ENCODE assay signal across 21 cellular contexts in the genomic region with DNA sequence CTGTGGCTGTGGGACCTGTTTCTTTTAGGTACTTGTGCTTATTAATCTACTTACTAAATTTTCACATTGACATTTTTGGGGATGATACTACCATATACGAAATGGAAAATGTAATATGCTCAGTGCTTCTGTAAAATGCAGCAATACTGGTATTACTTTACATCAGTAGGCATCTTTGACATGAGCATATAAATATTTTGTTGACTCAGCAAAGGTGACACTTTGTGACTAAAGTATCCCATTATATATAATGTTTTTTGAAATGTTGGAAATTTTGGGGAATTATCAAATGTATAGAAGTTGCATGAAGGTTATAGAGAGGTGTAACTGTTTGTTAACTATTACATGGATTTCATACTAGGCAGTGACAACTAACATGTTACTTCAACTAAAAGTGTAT. TPM values are rescaled to one million over a fixed set of nuclear protein-coding genes. Genes with fewer than 3 reads are reported as not detected.
DNase-seq lines count a peak whose midpoint lies in the region; ATAC-seq, FAIRE-seq and TF ChIP-seq lines count a peak whose summit lies in the region.
"Had no signal": no experiment of that assay in that cellular context is flagged by ENCODE, and none has a peak within 500 bp of the region (broad histone marks: within the 10 kb centered on the region; RNA-seq: fewer than 3 reads in every experiment).

No MANE protein-coding gene starts in this region.

- H3K9ac ChIP-seq in HepG2 (ENCODE audit: insufficient read depth, low read depth, low read length) = no peak overlapping the region

- H3K9me3 ChIP-seq in HepG2 (ENCODE audit: low read length) = no peaks in the 10 kb centered on the region
- H3K9me3 ChIP-seq in right lobe of liver = no peaks in the 10 kb centered on the region

- ATAC-seq in HepG2 (no peak), right lobe of liver (no peak), activated B cell treated with CpG ODN at 0.5 μM for 24 hours (ENCODE audit: low read depth) (no peak), GM18907 (IDR thresholded peaks at IDR 0.05; ENCODE audit: unreplicated experiment) (no peak)
- ATAC-seq in stimulated activated memory B cell treated with anti-CD40 and anti-IgM and Interleukin-4, amounts not matched to agents 10 μg/mL and 1 μg/mL and 100 μg/mL, for 72 hours = no peak

- H3K9me3 Mint-ChIP-seq in activated B cell treated with CpG ODN at 0.5 μM for 24 hours = no peaks in the 10 kb centered on the region
- H3K9me3 Mint-ChIP-seq in stimulated activated memory B cell treated with anti-CD40 and anti-IgM and Interleukin-4, amounts not matched to agents 10 μg/mL and 1 μg/mL and 100 μg/mL, for 72 hours = no peaks in the 10 kb centered on the region
- H3K9me3 Mint-ChIP-seq in glutamatergic neuron (ENCODE audit: unreplicated experiment) = no peaks in the 10 kb centered on the region
- H3K9me3 Mint-ChIP-seq: CD4-positive, alpha-beta T cell; HFFc6 had no signal

- peak overlapping the region; percentile 77 for H3K27ac Mint-ChIP-seq in activated B cell treated with CpG ODN at 0.5 μM for 24 hours
- peak overlapping the region; percentile 69 for H3K27ac Mint-ChIP-seq in stimulated activated memory B cell treated with anti-CD40 and anti-IgM and Interleukin-4, amounts not matched to agents 10 μg/mL and 1 μg/mL and 100 μg/mL, for 72 hours
- no peak overlapping the region for H3K27ac Mint-ChIP-seq in glutamatergic neuron (ENCODE audit: unreplicated experiment)
- H3K27ac Mint-ChIP-seq: CD4-positive, alpha-beta T cell; HFFc6 had no signal

- H3K79me2 ChIP-seq in HepG2 (ENCODE audit: insufficient read depth, low read length) = no peaks in the 10 kb centered on the region

- H2AFZ ChIP-seq in HepG2 (ENCODE audit: low read length) = no peak overlapping the region

- no peak for TF ChIP-seq RAD21 in HepG2 (CRISPR knock-in tag; IDR thresholded peaks at IDR 0.05)

- H3K4me1 Mint-ChIP-seq in activated B cell treated with CpG ODN at 0.5 μM for 24 hours (peaks cover 54% of the 10 kb centered on the region), glutamatergic neuron (ENCODE audit: low read depth, unreplicated experiment) (peaks cover 1% of the 10 kb centered on the region)
- peaks cover 44% of the 10 kb centered on the region for H3K4me1 Mint-ChIP-seq in stimulated activated memory B cell treated with anti-CD40 and anti-IgM and Interleukin-4, amounts not matched to agents 10 μg/mL and 1 μg/mL and 100 μg/mL, for 72 hours

- peak overlapping the region; percentile 17 for H3K4me3 Mint-ChIP-seq in activated B cell treated with CpG ODN at 0.5 μM for 24 hours
- H3K4me3 Mint-ChIP-seq in stimulated activated memory B cell treated with anti-CD40 and anti-IgM and Interleukin-4, amounts not matched to agents 10 μg/mL and 1 μg/mL and 100 μg/mL, for 72 hours = no peak overlapping the region
- no peak overlapping the region for H3K4me3 Mint-ChIP-seq in glutamatergic neuron (ENCODE audit: unreplicated experiment)
- H3K4me3 Mint-ChIP-seq: CD4-positive, alpha-beta T cell; HFFc6 had no signal

- CTCF ChIA-PET in HepG2 (lab: Yijun Ruan, JAX; ENCODE audit: low intra/inter-chr PET ratio, low total read pairs) = no interaction called here
- CTCF ChIA-PET in activated B cell treated with CpG ODN at 0.5 μM for 24 hours (lab: Charles Lee) = no interaction called here

- H3K27me3 ChIP-seq in HepG2 (ENCODE audit: control insufficient read depth in 1 of 2, insufficient read depth in 2 of 2, low read length in 2 of 2) (no peaks in the 10 kb centered on the region), right lobe of liver (no peaks in the 10 kb centered on the region)

- no peaks in the 10 kb centered on the region for H4K20me1 ChIP-seq in HepG2 (ENCODE audit: insufficient read depth, low read length)

- FAIRE-seq in HepG2 (lab: Jason Lieb, UNC) (no peak), islet of Langerhans (lab: Jason Lieb, UNC) (peak; percentile 51)
- FAIRE-seq: G401.6, GM12891 had no signal

- TF ChIP-seq POLR2A in HepG2 (IDR thresholded peaks at IDR 0.05; ENCODE audit: insufficient read depth in 1 of 2, low read depth in 2 of 2, low read length in 2 of 2) = no peak
- TF ChIP-seq POLR2A in right lobe of liver (IDR thresholded peaks at IDR 0.05) = no peak

- TF ChIP-seq EP300 in HepG2 (IDR thresholded peaks at IDR 0.05; ENCODE audit: low read depth in 2 of 2, low read length in 2 of 2) = no peak
- TF ChIP-seq EP300 in HepG2 (CRISPR knock-in tag; IDR thresholded peaks at IDR 0.05; ENCODE audit: borderline replicate concordance) = no peak

- intact Hi-C loops in HepG2 (cut with micrococcal nuclease; ENCODE audit: unreplicated experiment) = no loop called here
- intact Hi-C loops in right lobe of liver (cut with DNase I) = no loop called here
- intact Hi-C loops in activated B cell treated with CpG ODN at 0.5 μM for 24 hours (cut with micrococcal nuclease) = loop anchor here (5.0 kb wide), 1 partner anchor 92 kb away; no protein-coding TSS in a partner anchor

- H3K4me2 ChIP-seq in HepG2 (ENCODE audit: low read depth, low read length) = no peak overlapping the region

- H3K27ac ChIP-seq in HepG2 (ENCODE audit: extremely low read length, insufficient read depth, low read length) (no peak overlapping the region), right lobe of liver (no peak overlapping the region)

- H3K36me3 ChIP-seq in HepG2 (replicated peaks in 1 of 2; ENCODE audit: control insufficient read depth in 1 of 2, insufficient read depth in 2 of 2, low read length in 2 of 2) = peaks cover 5 to 42% of the 10 kb centered on the region in 2 experiments; a peak in 4 of 5 replicates
- H3K36me3 ChIP-seq in right lobe of liver = peaks cover 0 to 63% (median 39%) of the 10 kb centered on the region in 4 donors

- POLR2A ChIA-PET in HepG2 (lab: Yijun Ruan, JAX) (no interaction called here), activated B cell treated with CpG ODN at 0.5 μM for 24 hours (lab: Charles Lee) (interaction anchor here (3.8 to 6.3 kb wide), 2 partner anchors 16 to 23 kb away, joined by 16 to 127 read pairs; a partner anchor contains a TSS)

- H3K4me3 ChIP-seq in HepG2 (replicated peaks in 1 of 3; ENCODE audit: insufficient read depth in 1 of 3, low read depth in 2 of 3, low read length in 3 of 3) = no peak overlapping the region
- no peak overlapping the region for H3K4me3 ChIP-seq in right lobe of liver

- 91% methylated on average over 1 of the region's 1 CpG for WGBS in HepG2 (ENCODE audit: low lambda C conversion rate)
- 90% methylated on average over 1 of the region's 1 CpG for WGBS in right lobe of liver (ENCODE audit: insufficient coverage, low coverage, low lambda C conversion rate, missing lambda C conversion rate)

- DNase-seq in HepG2 (ENCODE audit: low spot score) (no peak), right lobe of liver (no peak), activated B cell treated with CpG ODN at 0.5 μM for 24 hours (no peak), glutamatergic neuron (no peak), NOMO-1 treated with DMSO at 0.1 percent for 48 hours (lab: John Stamatoyannopoulos, UW; ENCODE audit: unreplicated experiment) (no peak)
- DNase-seq: 8988T; ACHN; C1 segment of cervical spinal cord; CD4-positive, alpha-beta T cell; DMS153; DMS79 treated with DMSO at 0.1 percent for 48 hours; EL; GOT3; HCEC 1CT; HFFc6 had no signal

- in situ Hi-C loops in HepG2 (cut with HindIII; ENCODE audit: extremely low pct_ligation_motif_present, low pct_unique_long_range_greater_than_20kb) = no loop called here

- H3K36me3 Mint-ChIP-seq in activated B cell treated with CpG ODN at 0.5 μM for 24 hours (ENCODE audit: low read depth) (peaks cover 43% of the 10 kb centered on the region), glutamatergic neuron (ENCODE audit: unreplicated experiment) (no peaks in the 10 kb centered on the region)
- H3K36me3 Mint-ChIP-seq in stimulated activated memory B cell treated with anti-CD40 and anti-IgM and Interleukin-4, amounts not matched to agents 10 μg/mL and 1 μg/mL and 100 μg/mL, for 72 hours = peaks cover 24% of the 10 kb centered on the region

- H3K4me1 ChIP-seq in HepG2 (ENCODE audit: insufficient read depth, low read length) = no peaks in the 10 kb centered on the region
- H3K4me1 ChIP-seq in right lobe of liver = no peaks in the 10 kb centered on the region

- H3K27me3 Mint-ChIP-seq in activated B cell treated with CpG ODN at 0.5 μM for 24 hours (no peaks in the 10 kb centered on the region), glutamatergic neuron (ENCODE audit: unreplicated experiment) (no peaks in the 10 kb centered on the region)
- no peaks in the 10 kb centered on the region for H3K27me3 Mint-ChIP-seq in stimulated activated memory B cell treated with anti-CD40 and anti-IgM and Interleukin-4, amounts not matched to agents 10 μg/mL and 1 μg/mL and 100 μg/mL, for 72 hours
- H3K27me3 Mint-ChIP-seq: CD4-positive, alpha-beta T cell had no signal

- BruUV-seq in HepG2 (replicated peaks; lab: Mats Ljungman, UMichigan) = no TSS peak

- TF ChIP-seq CTCF in HepG2 (CRISPR knock-in tag; IDR thresholded peaks at IDR 0.05) (no peak), right lobe of liver (IDR thresholded peaks at IDR 0.05) (no peak), activated B cell treated with CpG ODN at 0.5 μM for 24 hours (IDR thresholded peaks at IDR 0.05) (no peak), glutamatergic neuron (IDR thresholded peaks at IDR 0.05; ENCODE audit: partially characterized antibody, unreplicated experiment) (no peak)

RNA-seq across cellular contexts. Expression of a gene that starts 2.3 kb away (rescaled TPM):
- total RNA-seq in HepG2 (2016; rRNA removed; fragmentation: Illumina TruSeq; extraction: Trizol) (not detected in 2 replicates), right lobe of liver (under 1 TPM in 1 of 6 experiments, not detected in 5; 0.47 TPM), activated B cell treated with CpG ODN at 0.5 μM for 24 hours (3.5 and 3.8 TPM in 2 replicates), glutamatergic neuron (ENCODE audit: unreplicated experiment) (not detected)
- total RNA-seq in HepG2 (2016; cell fraction: cytosol; rRNA removed; fragmentation: Illumina TruSeq; extraction: Trizol; ENCODE audit: low read depth) = not detected in 2 replicates
- total RNA-seq in HepG2 (2016; cell fraction: insoluble cytoplasmic fraction; rRNA removed; fragmentation: Illumina TruSeq; extraction: Trizol) = not detected in 2 replicates
- not detected in 2 replicates for total RNA-seq in HepG2 (2016; cell fraction: membrane; rRNA removed; fragmentation: Illumina TruSeq; extraction: Trizol)
- total RNA-seq in HepG2 (2016; cell fraction: nucleus; rRNA removed; fragmentation: Illumina TruSeq; extraction: Trizol) = not detected in 2 replicates
- 0.05 and 0.20 TPM in 2 replicates for polyA plus RNA-seq in HepG2 (2011; rRNA removed)
- polyA plus RNA-seq in HepG2 (2011; cell fraction: cytosol; rRNA removed) = not detected in 2 replicates
- polyA plus RNA-seq in HepG2 (2011; cell fraction: nucleus; rRNA removed) = 0.08 TPM in 1 of 2 replicates, not detected in the other
- 0.27 and 0.86 TPM in 2 replicates for polyA plus RNA-seq in HepG2 (2012)
- not detected in 2 replicates for polyA plus RNA-seq in HepG2 (2016; cell fraction: cytosol; fragmentation: Illumina TruSeq; extraction: Trizol; ENCODE audit: low read depth)
- polyA plus RNA-seq in HepG2 (2016; cell fraction: insoluble cytoplasmic fraction; fragmentation: Illumina TruSeq; extraction: Trizol; ENCODE audit: low read depth) = not detected in 2 replicates
- polyA plus RNA-seq in HepG2 (2016; cell fraction: membrane; fragmentation: Illumina TruSeq; extraction: Trizol; ENCODE audit: low read depth) = not detected in 2 replicates
- polyA plus RNA-seq in HepG2 (2016; cell fraction: nucleus; fragmentation: Illumina TruSeq; extraction: Trizol; ENCODE audit: insufficient read depth, low read depth) = not detected in 2 replicates
- polyA minus RNA-seq in HepG2 (2011; rRNA and poly(A)+ RNA removed; ENCODE audit: low replicate concordance) = not detected in 2 replicates
- polyA minus RNA-seq in HepG2 (2011; cell fraction: cytosol; rRNA and poly(A)+ RNA removed) = not detected in 2 replicates
- polyA minus RNA-seq in HepG2 (2011; cell fraction: nucleus; rRNA and poly(A)+ RNA removed) = 0.25 TPM in 1 of 2 replicates, not detected in the other
- total RNA-seq: CD4-positive, alpha-beta T cell; HFFc6; HT1080 had no signal

RNA-seq across cellular contexts. Expression of a gene that starts 22.4 kb away (rescaled TPM):
- 33.2 and 52.5 TPM in 2 replicates for total RNA-seq in HepG2 (2016; rRNA removed; fragmentation: Illumina TruSeq; extraction: Trizol)
- total RNA-seq in HepG2 (2016; cell fraction: cytosol; rRNA removed; fragmentation: Illumina TruSeq; extraction: Trizol; ENCODE audit: low read depth) = 14.5 and 16.4 TPM in 2 replicates
- total RNA-seq in HepG2 (2016; cell fraction: insoluble cytoplasmic fraction; rRNA removed; fragmentation: Illumina TruSeq; extraction: Trizol) = 32.2 and 49.5 TPM in 2 replicates
- 22.3 and 22.9 TPM in 2 replicates for total RNA-seq in HepG2 (2016; cell fraction: membrane; rRNA removed; fragmentation: Illumina TruSeq; extraction: Trizol)
- 19.3 and 22.3 TPM in 2 replicates for total RNA-seq in HepG2 (2016; cell fraction: nucleus; rRNA removed; fragmentation: Illumina TruSeq; extraction: Trizol)
- polyA plus RNA-seq in HepG2 (2011; rRNA removed) = 3.9 and 4.4 TPM in 2 replicates
- polyA plus RNA-seq in HepG2 (2011; cell fraction: cytosol; rRNA removed) = 1.9 and 2.9 TPM in 2 replicates
- polyA plus RNA-seq in HepG2 (2011; cell fraction: nucleus; rRNA removed) = 4.0 and 5.4 TPM in 2 replicates
- polyA plus RNA-seq in HepG2 (2012) = 14.9 and 16.7 TPM in 2 replicates
- 9.7 and 9.9 TPM in 2 replicates for polyA plus RNA-seq in HepG2 (2016; cell fraction: cytosol; fragmentation: Illumina TruSeq; extraction: Trizol; ENCODE audit: low read depth)
- polyA plus RNA-seq in HepG2 (2016; cell fraction: insoluble cytoplasmic fraction; fragmentation: Illumina TruSeq; extraction: Trizol; ENCODE audit: low read depth) = 23.1 and 23.8 TPM in 2 replicates
- polyA plus RNA-seq in HepG2 (2016; cell fraction: membrane; fragmentation: Illumina TruSeq; extraction: Trizol; ENCODE audit: low read depth) = 12.7 and 13.7 TPM in 2 replicates
- polyA plus RNA-seq in HepG2 (2016; cell fraction: nucleus; fragmentation: Illumina TruSeq; extraction: Trizol; ENCODE audit: insufficient read depth, low read depth) = 21.1 and 25.6 TPM in 2 replicates
- 2.0 and 4.5 TPM in 2 replicates for polyA minus RNA-seq in HepG2 (2011; rRNA and poly(A)+ RNA removed; ENCODE audit: low replicate concordance)
- polyA minus RNA-seq in HepG2 (2011; cell fraction: cytosol; rRNA and poly(A)+ RNA removed) = 8.4 and 8.6 TPM in 2 replicates
- 12.6 and 13.4 TPM in 2 replicates for polyA minus RNA-seq in HepG2 (2011; cell fraction: nucleus; rRNA and poly(A)+ RNA removed)
- 10 to 100 TPM; 13.3 to 24.3 (median 20.2) TPM for total RNA-seq in right lobe of liver
- total RNA-seq in activated B cell treated with CpG ODN at 0.5 μM for 24 hours = 27.8 and 34.6 TPM in 2 replicates
- 19.0 TPM for total RNA-seq in glutamatergic neuron (ENCODE audit: unreplicated experiment)

RNA-seq across cellular contexts. Expression of a gene that starts 22.4 kb away (rescaled TPM):
- total RNA-seq in HepG2 (2016; rRNA removed; fragmentation: Illumina TruSeq; extraction: Trizol) = 17.5 and 41.4 TPM in 2 replicates
- total RNA-seq in HepG2 (2016; cell fraction: cytosol; rRNA removed; fragmentation: Illumina TruSeq; extraction: Trizol; ENCODE audit: low read depth) = 10.2 and 13.7 TPM in 2 replicates
- total RNA-seq in HepG2 (2016; cell fraction: insoluble cytoplasmic fraction; rRNA removed; fragmentation: Illumina TruSeq; extraction: Trizol) = 16.3 and 39.3 TPM in 2 replicates
- 54.4 and 60.1 TPM in 2 replicates for total RNA-seq in HepG2 (2016; cell fraction: membrane; rRNA removed; fragmentation: Illumina TruSeq; extraction: Trizol)
- total RNA-seq in HepG2 (2016; cell fraction: nucleus; rRNA removed; fragmentation: Illumina TruSeq; extraction: Trizol) = 17.6 and 19.3 TPM in 2 replicates
- polyA plus RNA-seq in HepG2 (2011; rRNA removed) = 34.6 and 35.4 TPM in 2 replicates
- polyA plus RNA-seq in HepG2 (2011; cell fraction: cytosol; rRNA removed) = 12.6 and 22.8 TPM in 2 replicates
- polyA plus RNA-seq in HepG2 (2011; cell fraction: nucleus; rRNA removed) = 6.6 and 9.7 TPM in 2 replicates
- 28.5 and 32.2 TPM in 2 replicates for polyA plus RNA-seq in HepG2 (2012)
- polyA plus RNA-seq in HepG2 (2016; cell fraction: cytosol; fragmentation: Illumina TruSeq; extraction: Trizol; ENCODE audit: low read depth) = 38.7 and 43.9 TPM in 2 replicates
- polyA plus RNA-seq in HepG2 (2016; cell fraction: insoluble cytoplasmic fraction; fragmentation: Illumina TruSeq; extraction: Trizol; ENCODE audit: low read depth) = 82.7 and 83.3 TPM in 2 replicates
- 97.2 and 104 TPM in 2 replicates for polyA plus RNA-seq in HepG2 (2016; cell fraction: membrane; fragmentation: Illumina TruSeq; extraction: Trizol; ENCODE audit: low read depth)
- 31.3 and 36.7 TPM in 2 replicates for polyA plus RNA-seq in HepG2 (2016; cell fraction: nucleus; fragmentation: Illumina TruSeq; extraction: Trizol; ENCODE audit: insufficient read depth, low read depth)
- polyA minus RNA-seq in HepG2 (2011; rRNA and poly(A)+ RNA removed; ENCODE audit: low replicate concordance) = 27.5 and 34.7 TPM in 2 replicates
- polyA minus RNA-seq in HepG2 (2011; cell fraction: cytosol; rRNA and poly(A)+ RNA removed) = 32.0 and 35.7 TPM in 2 replicates
- polyA minus RNA-seq in HepG2 (2011; cell fraction: nucleus; rRNA and poly(A)+ RNA removed) = 20.1 and 25.2 TPM in 2 replicates
- total RNA-seq in right lobe of liver = 10 to 100 TPM; 23.9 to 35.2 (median 29.8) TPM
- total RNA-seq in activated B cell treated with CpG ODN at 0.5 μM for 24 hours = 50.4 and 54.3 TPM in 2 replicates
- total RNA-seq in glutamatergic neuron (ENCODE audit: unreplicated experiment) = 73.3 TPM
